ENCODE assay signal across 25 cellular contexts in genomic region chr9:108273988-108274387, GRCh38.
DNase-seq lines count a peak whose midpoint lies in the region; ATAC-seq and TF ChIP-seq lines count a peak whose summit lies in the region.
"Had no signal": no experiment of that assay in that cellular context is flagged by ENCODE, and none has a peak within 500 bp of the region (broad histone marks: within the 10 kb centered on the region; RNA-seq: fewer than 3 reads in every experiment).

No MANE protein-coding gene starts in this region.

- TF ChIP-seq CTCF in Caco-2 (IDR thresholded peaks at IDR 0.05; ENCODE audit: insufficient read depth in 1 of 2, low read depth in 1 of 2, low read length in 1 of 2, severe bottlenecking in 1 of 2, unreplicated experiment in 1 of 2), result no peak
- TF ChIP-seq CTCF in WERI-Rb-1 (IDR thresholded peaks at IDR 0.05; ENCODE audit: low read depth, low read length), result no peak
- no peak for TF ChIP-seq CTCF in suprapubic skin (IDR thresholded peaks at IDR 0.05)

- no peak overlapping the region for H3K18ac ChIP-seq in mesenchymal stem cell (ENCODE audit: low read depth in 1 of 2, low read length in 2 of 2)

- H3K27me3 Mint-ChIP-seq in Caco-2 (ENCODE audit: insufficient read depth, unreplicated experiment), result no peaks in the 10 kb centered on the region

- no peak overlapping the region for H4K91ac ChIP-seq in mesenchymal stem cell (ENCODE audit: low read length)

- H3K27ac ChIP-seq in WERI-Rb-1, result no peak overlapping the region
- H3K27ac ChIP-seq in mesenchymal stem cell (ENCODE audit: low read length, poor library complexity, severe bottlenecking), result no peak overlapping the region
- no peak overlapping the region for H3K27ac ChIP-seq in suprapubic skin
- H3K27ac ChIP-seq: HL-60 had no signal

- no peak overlapping the region for H2AFZ ChIP-seq in mesenchymal stem cell (ENCODE audit: low read depth, low read length)

- H3K4me3 ChIP-seq in Caco-2 (ENCODE audit: low read depth, low read length) (no peak overlapping the region), WERI-Rb-1 (ENCODE audit: low read depth, low read length) (no peak overlapping the region), mesenchymal stem cell (ENCODE audit: insufficient read depth in 1 of 2, low read depth in 1 of 2, low read length in 2 of 2) (no peak overlapping the region), suprapubic skin (no peak overlapping the region)

- H3K23ac ChIP-seq in mesenchymal stem cell (ENCODE audit: low read length in 2 of 2), result no peak overlapping the region

- no peak overlapping the region for H2BK120ac ChIP-seq in mesenchymal stem cell (ENCODE audit: low read depth, low read length)

- H3K79me1 ChIP-seq in mesenchymal stem cell (replicated peaks; ENCODE audit: low read length, poor library complexity, severe bottlenecking), result no peaks in the 10 kb centered on the region

- H4K8ac ChIP-seq in mesenchymal stem cell (ENCODE audit: low read length), result no peak overlapping the region

- H2BK15ac ChIP-seq in mesenchymal stem cell (ENCODE audit: low read depth, poor library complexity, severe bottlenecking), result no peak overlapping the region

- intact Hi-C loops in Caco-2 (cut with micrococcal nuclease; ENCODE audit: unreplicated experiment), result loop anchor here (2.0 to 10.0 kb wide), 6 partner anchors 157 to 852 kb away; no protein-coding TSS in a partner anchor

- POLR2A ChIA-PET in Caco-2 (lab: Charles Lee), result no interaction called here

- CTCF ChIA-PET in Caco-2 (lab: Charles Lee), result no interaction called here

- no peak overlapping the region for H2BK5ac ChIP-seq in mesenchymal stem cell (ENCODE audit: low read depth, low read length, poor library complexity, severe bottlenecking)

- H3K9ac ChIP-seq in mesenchymal stem cell (ENCODE audit: low read length), result no peak overlapping the region

- no peak overlapping the region for H3K4me3 Mint-ChIP-seq in Caco-2 (ENCODE audit: unreplicated experiment)
- H3K4me3 Mint-ChIP-seq: CD8-positive, alpha-beta T cell; HFFc6 had no signal

- peaks cover under 1% of the 10 kb centered on the region for H3K9me3 Mint-ChIP-seq in Caco-2 (ENCODE audit: unreplicated experiment)
- H3K9me3 Mint-ChIP-seq: HFFc6 had no signal

- H3K36me3 ChIP-seq in Caco-2 (ENCODE audit: control insufficient read depth, insufficient read depth, low read length) (no peaks in the 10 kb centered on the region), WERI-Rb-1 (no peaks in the 10 kb centered on the region), mesenchymal stem cell (ENCODE audit: control insufficient read depth in 1 of 2, insufficient read depth in 2 of 2, low read depth in 1 of 2, low read length in 2 of 2) (no peaks in the 10 kb centered on the region), suprapubic skin (no peaks in the 10 kb centered on the region)

- peaks cover 44% of the 10 kb centered on the region for H3K4me1 ChIP-seq in Caco-2
- no peaks in the 10 kb centered on the region for H3K4me1 ChIP-seq in mesenchymal stem cell (ENCODE audit: control insufficient read depth, insufficient read depth, low read depth, low read length)
- peaks cover 47% of the 10 kb centered on the region for H3K4me1 ChIP-seq in suprapubic skin

- WGBS in mesenchymal stem cell, result 96% methylated on average over 2 of the region's 2 CpGs
- WGBS in suprapubic skin, result 98% methylated on average over 2 of the region's 2 CpGs

- peak overlapping the region; percentile 72 for H3K27ac Mint-ChIP-seq in Caco-2 (ENCODE audit: unreplicated experiment)
- H3K27ac Mint-ChIP-seq: CD8-positive, alpha-beta T cell; HFFc6 had no signal

- no peak overlapping the region for H2AK5ac ChIP-seq in mesenchymal stem cell (ENCODE audit: low read length, severe bottlenecking)

- H2BK12ac ChIP-seq in mesenchymal stem cell (ENCODE audit: low read length in 2 of 2), result peak overlapping the region in 1 of 2 experiments; percentile 63

- no peak overlapping the region for H3K4me2 ChIP-seq in mesenchymal stem cell (ENCODE audit: low read length, poor library complexity, severe bottlenecking)

- peaks cover 8% of the 10 kb centered on the region for H3K36me3 Mint-ChIP-seq in Caco-2 (ENCODE audit: insufficient read depth, unreplicated experiment)
- H3K36me3 Mint-ChIP-seq: CD8-positive, alpha-beta T cell had no signal

- BruUV-seq in Caco-2 (replicated peaks; lab: Mats Ljungman, UMichigan), result no TSS peak

- DNase-seq in Caco-2 (peak in 1 of 2 experiments; percentile 11), NCI-H146 (lab: John Stamatoyannopoulos, UW) (peak; percentile 24), WERI-Rb-1 (peak; percentile 18), mesenchymal stem cell (peak; percentile 69), suprapubic skin (ENCODE audit: low spot score in 2 of 2) (no peak), AG08395 (ENCODE audit: low spot score) (no peak)
- DNase-seq: AML-193; C1 segment of cervical spinal cord; CD8-positive, alpha-beta T cell; EL; GF-D8; H7; HFFc6; KBM-7; NCI-H1092; NCI-H1436 treated with DMSO at 0.1 percent for 48 hours; NCI-H2029 treated with DMSO at 0.1 percent for 48 hours; NCI-H2171; NCI-H345; NCI-H524 had no signal

- H3K4me1 Mint-ChIP-seq in Caco-2 (ENCODE audit: low read depth, unreplicated experiment), result peaks cover 40% of the 10 kb centered on the region

- H3K4ac ChIP-seq in mesenchymal stem cell (ENCODE audit: low read depth in 1 of 2, low read length in 2 of 2), result no peak overlapping the region

- no peaks in the 10 kb centered on the region for H3K9me3 ChIP-seq in Caco-2
- no peaks in the 10 kb centered on the region for H3K9me3 ChIP-seq in WERI-Rb-1 (ENCODE audit: severe bottlenecking)
- H3K9me3 ChIP-seq in mesenchymal stem cell (ENCODE audit: control insufficient read depth, low read length), result no peaks in the 10 kb centered on the region
- H3K9me3 ChIP-seq in suprapubic skin, result no peaks in the 10 kb centered on the region

- no peak for TF ChIP-seq POLR2A in suprapubic skin (IDR thresholded peaks at IDR 0.05)

- H3K27me3 ChIP-seq in Caco-2 (replicated peaks; ENCODE audit: control insufficient read depth, insufficient read depth, low read length) (no peaks in the 10 kb centered on the region), WERI-Rb-1 (ENCODE audit: insufficient read depth, low read depth, severe bottlenecking) (no peaks in the 10 kb centered on the region), mesenchymal stem cell (ENCODE audit: control insufficient read depth in 1 of 2, insufficient read depth in 1 of 2, low read length in 2 of 2) (peaks cover 0 to 7% of the 10 kb centered on the region in 2 experiments), suprapubic skin (no peaks in the 10 kb centered on the region)

- ATAC-seq in HG03354 (IDR thresholded peaks at IDR 0.05; ENCODE audit: poor library complexity, severe bottlenecking, unreplicated experiment), result no peak
- ATAC-seq: CD8-positive, alpha-beta T cell; HepG2; Panc1; SK-N-SH treated with all-trans-retinoic acid at 6 μM for 48 hours had no signal

- no peak overlapping the region for H3K14ac ChIP-seq in mesenchymal stem cell (ENCODE audit: low read length in 2 of 2)

- no peak for TF ChIP-seq EP300 in suprapubic skin (IDR thresholded peaks at IDR 0.05)

Comparison
In these comparisons a context has a peak if more than half of its experiments do, and no peak if none do; other contexts are left out.
1. DNase-seq: peak in NCI-H146 (single experiment), WERI-Rb-1 (single experiment) and mesenchymal stem cell (single experiment); none in suprapubic skin (0 of 2) and AG08395 (single experiment).